8 cellular contexts compared by ENCODE assay signal in genomic region chr6:17600527-17601388, GRCh38.
A peak's percentile ranks its signal among the peaks of the same experiment; 100 is the strongest.
DNase-seq lines count a peak whose midpoint lies in the region; ATAC-seq and TF ChIP-seq lines count a peak whose summit lies in the region.

No MANE protein-coding gene starts in this region.

- peak; percentile 51 for ATAC-seq in HG02870 (IDR thresholded peaks at IDR 0.05; ENCODE audit: unreplicated experiment)

- peaks cover 11 to 15% of the 10 kb centered on the region in 2 donors for H3K36me3 ChIP-seq in mucosa of rectum (ENCODE audit: control insufficient read depth in 2 of 2, insufficient read depth in 2 of 2, low read length in 2 of 2)
- H3K36me3 ChIP-seq in stomach smooth muscle (ENCODE audit: control insufficient read depth in 2 of 2, insufficient read depth in 2 of 2, low read length in 2 of 2): peaks cover 0 to 8% of the 10 kb centered on the region in 2 donors

- H3K9me3 ChIP-seq in mucosa of rectum (ENCODE audit: control insufficient read depth in 2 of 2, low read length in 2 of 2) (no peaks in the 10 kb centered on the region), stomach smooth muscle (ENCODE audit: control insufficient read depth in 2 of 2, low read length in 2 of 2) (no peaks in the 10 kb centered on the region)

- DNase-seq in NCI-H82 (lab: John Stamatoyannopoulos, UW) (peak; percentile 69), NCI-H82 treated with DMSO at 0.1 percent for 48 hours (lab: John Stamatoyannopoulos, UW; ENCODE audit: unreplicated experiment) (no peak), NCI-H526 (lab: John Stamatoyannopoulos, UW) (peak; percentile 52 to 80), activated T-cell treated with anti-CD3 and anti-CD28 coated beads for 1 hour (ENCODE audit: low read depth) (peak; percentile 29), epithelial cell of esophagus (ENCODE audit: low read depth) (peak; percentile 33)

- H3K27me3 ChIP-seq in mucosa of rectum (ENCODE audit: control insufficient read depth in 2 of 2, insufficient read depth in 2 of 2, low read length in 2 of 2): no peaks in the 10 kb centered on the region
- H3K27me3 ChIP-seq in stomach smooth muscle (ENCODE audit: control insufficient read depth in 1 of 2, insufficient read depth in 2 of 2, low read length in 2 of 2): no peaks in the 10 kb centered on the region

- peak overlapping the region; percentile 93 to 94 for H3K27ac ChIP-seq in mucosa of rectum (ENCODE audit: low read depth in 2 of 2, low read length in 2 of 2)
- peak overlapping the region; percentile 89 for H3K27ac ChIP-seq in stomach smooth muscle (ENCODE audit: low read length)

- peaks cover 14 to 18% of the 10 kb centered on the region in 2 donors for H3K4me1 ChIP-seq in mucosa of rectum (ENCODE audit: control insufficient read depth in 2 of 2, insufficient read depth in 2 of 2, low read length in 2 of 2)
- peaks cover 6% of the 10 kb centered on the region for H3K4me1 ChIP-seq in stomach smooth muscle (ENCODE audit: control insufficient read depth, insufficient read depth, low read length)

- TF ChIP-seq CTCF in epithelial cell of esophagus (IDR thresholded peaks at IDR 0.05; ENCODE audit: insufficient read depth, low read depth, low read length, missing control alignments): no peak

- peak overlapping the region; percentile 67 for H3K4me3 ChIP-seq in epithelial cell of esophagus (ENCODE audit: low read length)
- H3K4me3 ChIP-seq in mucosa of rectum (ENCODE audit: low read length in 2 of 2): peak overlapping the region; percentile 94 to 96
- peak overlapping the region; percentile 89 to 95 for H3K4me3 ChIP-seq in stomach smooth muscle (ENCODE audit: low read length in 2 of 2)

- H3K9ac ChIP-seq in mucosa of rectum (ENCODE audit: low read depth in 1 of 2, low read length in 2 of 2) (peak overlapping the region; percentile 90 to 97), stomach smooth muscle (ENCODE audit: low read length in 2 of 2) (peak overlapping the region; percentile 73 to 88)
